Comparison of ENCODE assay signal across 8 cellular contexts in genomic region chr5:134845852-134846640, GRCh38. TPM values are rescaled to one million over a fixed set of nuclear protein-coding genes. Genes with fewer than 3 reads are reported as not detected.
DNase-seq lines count a peak whose midpoint lies in the region; ATAC-seq and TF ChIP-seq lines count a peak whose summit lies in the region.

Gene C5orf24 (plus strand): TSS chr5:134845968. CDS start chr5:134854901, 8,933 bp downstream.

- DNase-seq in DMS79 treated with DMSO at 0.1 percent for 48 hours (lab: John Stamatoyannopoulos, UW) = peak; percentile 72
- peak; percentile 50 for DNase-seq in KG1 (lab: John Stamatoyannopoulos, UW)
- peak; percentile 95 for DNase-seq in RKO (ENCODE audit: low spot score)
- DNase-seq in activated T-helper 1 cell treated with Interleukin-2 at 50 U/mL for 16 hours (ENCODE audit: low read depth) = peak; percentile 92
- DNase-seq in esophagus squamous epithelium (lab: John Stamatoyannopoulos, UW) = peak; percentile 72
- peak; percentile 97 for DNase-seq in myocyte (ENCODE audit: low read depth)
- DNase-seq in stimulated activated CD8-positive, alpha-beta memory T cell treated with anti-CD3 and anti-CD28 coated beads, Interleukin-7, amount 100 ng/mL, for 4 hours (ENCODE audit: low read depth in 2 of 2) = peak; percentile 84 to 88

- intact Hi-C loops in esophagus squamous epithelium (cut with DNase I) = no loop called here

- H3K4me3 ChIP-seq in esophagus squamous epithelium = peak within 1 kb of the TSS; percentile 86 to 93 (median 89)

- 0 to 1% methylated on average over 4 to 17 of the region's 84 CpGs for WGBS in esophagus squamous epithelium, 2 donors

- H3K27ac ChIP-seq in esophagus squamous epithelium = peak within 1 kb of the TSS; percentile 95 to 98 (median 96)

- peaks cover 18 to 52% (median 36%) of the 10 kb centered on the region in 3 donors for H3K4me1 ChIP-seq in esophagus squamous epithelium

- H3K36me3 ChIP-seq in esophagus squamous epithelium = peaks cover 0 to 27% (median 0%) of the 10 kb centered on the region in 3 donors

- peak; percentile 95 for ATAC-seq in GM21723 (IDR thresholded peaks at IDR 0.05; ENCODE audit: unreplicated experiment)

- no peaks in the 10 kb centered on the region for H3K9me3 ChIP-seq in esophagus squamous epithelium

- peak in 2 of 6 experiments; percentile 9 to 12 for TF ChIP-seq CTCF in esophagus squamous epithelium (IDR thresholded peaks at IDR 0.05)

- TF ChIP-seq POLR2A in esophagus squamous epithelium (IDR thresholded peaks at IDR 0.05) = peak in 3 of 4 donors; percentile 96 to 99 (median 98)

- H3K27me3 ChIP-seq in esophagus squamous epithelium = no peaks in the 10 kb centered on the region

RNA-seq across cellular contexts. Expression of gene C5orf24, which starts in this region (rescaled TPM):
- total RNA-seq in esophagus squamous epithelium = 10 to 100 TPM; 17.9 to 36.2 (median 24.7) TPM
- total RNA-seq in myocyte = 96.8 and 109 TPM in 2 replicates
- polyA plus RNA-seq in myocyte (2012) = 40.3 TPM

Comparison
In these comparisons a context has a peak if more than half of its experiments do, and no peak if none do; other contexts are left out.
1. Peak in every context shown above with its lines: DNase-seq, ATAC-seq, H3K4me3 ChIP-seq and H3K27ac ChIP-seq.